27 cellular contexts compared by ENCODE assay signal in genomic region chrX:10685923-10686595, GRCh38.
A peak's percentile ranks its signal among the peaks of the same experiment; 100 is the strongest.
DNase-seq lines count a peak whose midpoint lies in the region; ATAC-seq, FAIRE-seq and TF ChIP-seq lines count a peak whose summit lies in the region.
"Had no signal": no experiment of that assay in that cellular context is flagged by ENCODE, and none has a peak within 500 bp of the region (broad histone marks: within the 10 kb centered on the region; RNA-seq: fewer than 3 reads in every experiment).

No MANE protein-coding gene starts in this region.

- no peaks in the 10 kb centered on the region for H3K9me3 ChIP-seq in astrocyte (ENCODE audit: insufficient read depth, low read depth, low read length)
- H3K9me3 ChIP-seq in suprapubic skin: no peaks in the 10 kb centered on the region

- no peak for TF ChIP-seq POLR2A in suprapubic skin (IDR thresholded peaks at IDR 0.05)

- H3K27me3 Mint-ChIP-seq in astrocyte (ENCODE audit: low read depth, unreplicated experiment): no peaks in the 10 kb centered on the region

- TF ChIP-seq CTCF in astrocyte (IDR thresholded peaks at IDR 0.05; ENCODE audit: insufficient read depth, low read depth, low read length): no peak
- no peak for TF ChIP-seq CTCF in suprapubic skin (IDR thresholded peaks at IDR 0.05)

- H3K27ac ChIP-seq in astrocyte (ENCODE audit: low read depth, low read length) (no peak overlapping the region), suprapubic skin (no peak overlapping the region)
- H3K27ac ChIP-seq: HL-60, SK-N-MC had no signal

- no peak for TF ChIP-seq EP300 in suprapubic skin (IDR thresholded peaks at IDR 0.05)

- peak; percentile 42 for DNase-seq in EH (ENCODE audit: low read depth)
- peak; percentile 71 for DNase-seq in HT1080 (ENCODE audit: low read depth)
- DNase-seq in astrocyte (ENCODE audit: low read depth): no peak
- peak; percentile 13 for DNase-seq in kidney tubule cell (ENCODE audit: low spot score)
- no peak for DNase-seq in NCI-H526 (lab: John Stamatoyannopoulos, UW)
- no peak for DNase-seq in stimulated activated naive CD4-positive, alpha-beta T cell (lab: John Stamatoyannopoulos, UW)
- DNase-seq in suprapubic skin (ENCODE audit: low spot score in 2 of 2): no peak
- no peak for DNase-seq in left ventricle myocardium superior
- DNase-seq: DMS 273 treated with DMSO at 0.1 percent for 48 hours; DND-41; Karpas-422; NCI-H1092 treated with DMSO at 0.1 percent for 48 hours; NCI-H146; NCI-H2081; NCI-H2171 treated with DMSO at 0.1 percent for 48 hours; NCI-H446 treated with DMSO at 0.1 percent for 48 hours; NCI-H748 treated with DMSO at 0.1 percent for 48 hours; NK-92 treated with Interleukin-12 subunit alpha and Interleukin-12 subunit beta, amount 100 ng/mL, for 24 hours; SHP77; T-helper 1 cell had no signal

- no peak for ATAC-seq in left ventricle myocardium superior
- ATAC-seq: GM12878 had no signal

- no peak overlapping the region for H3K4me3 ChIP-seq in astrocyte (ENCODE audit: insufficient read depth, low read depth, low read length)
- H3K4me3 ChIP-seq in suprapubic skin: no peak overlapping the region
- H3K4me3 ChIP-seq: GM12878, SK-N-MC had no signal

- peak; percentile 86 for FAIRE-seq in astrocyte (lab: Jason Lieb, UNC)
- FAIRE-seq: GM12878, H1, HTR-8/SVneo had no signal

- no peaks in the 10 kb centered on the region for H4K20me1 ChIP-seq in astrocyte (ENCODE audit: insufficient read depth, low read length)

- H3K79me2 ChIP-seq in astrocyte (ENCODE audit: insufficient read depth, low read length): no peaks in the 10 kb centered on the region

- H2AFZ ChIP-seq in astrocyte (ENCODE audit: low read depth, low read length): no peak overlapping the region

- H3K4me2 ChIP-seq in astrocyte (ENCODE audit: low read length): no peak overlapping the region

- H3K4me1 Mint-ChIP-seq in astrocyte (ENCODE audit: low read depth, unreplicated experiment): no peaks in the 10 kb centered on the region
- H3K4me1 Mint-ChIP-seq: CD14-positive monocyte, IgD-negative memory B cell had no signal

- H3K36me3 Mint-ChIP-seq in astrocyte (ENCODE audit: low read depth, unreplicated experiment): no peaks in the 10 kb centered on the region
- H3K36me3 Mint-ChIP-seq: CD14-positive monocyte, IgD-negative memory B cell had no signal

- H3K36me3 ChIP-seq in astrocyte (ENCODE audit: insufficient read depth, low read length) (no peaks in the 10 kb centered on the region), suprapubic skin (no peaks in the 10 kb centered on the region)

- H3K4me3 Mint-ChIP-seq in astrocyte (ENCODE audit: unreplicated experiment): no peak overlapping the region
- H3K4me3 Mint-ChIP-seq: CD14-positive monocyte had no signal

- no peaks in the 10 kb centered on the region for H3K27me3 ChIP-seq in astrocyte (ENCODE audit: insufficient read depth, low read length)
- no peaks in the 10 kb centered on the region for H3K27me3 ChIP-seq in suprapubic skin

- 88% methylated on average over 2 of the region's 2 CpGs for WGBS in suprapubic skin

- H3K9ac ChIP-seq in astrocyte (ENCODE audit: low read length): no peak overlapping the region

- H3K4me1 ChIP-seq in astrocyte (ENCODE audit: insufficient read depth, low read length) (no peaks in the 10 kb centered on the region), suprapubic skin (no peaks in the 10 kb centered on the region)

- intact Hi-C loops in left ventricle myocardium superior (cut with micrococcal nuclease): no loop called here

- no peaks in the 10 kb centered on the region for H3K9me3 Mint-ChIP-seq in astrocyte (ENCODE audit: unreplicated experiment)

- H3K27ac Mint-ChIP-seq in astrocyte (ENCODE audit: unreplicated experiment): no peak overlapping the region
- H3K27ac Mint-ChIP-seq: CD14-positive monocyte had no signal

Comparison
In these comparisons a context has a peak if more than half of its experiments do, and no peak if none do; other contexts are left out.
1. DNase-seq: peak in EH (single experiment), HT1080 (single experiment) and kidney tubule cell (single experiment); none in astrocyte (single experiment), NCI-H526 (0 of 2), stimulated activated naive CD4-positive, alpha-beta T cell (0 of 6), suprapubic skin (0 of 2) and left ventricle myocardium superior (single experiment).